ENCODE assay signal across 19 cellular contexts in genomic region chr7:53789741-53790140, GRCh38.
DNase-seq lines count a peak whose midpoint lies in the region; ATAC-seq and FAIRE-seq lines count a peak whose summit lies in the region.
"Had no signal": no experiment of that assay in that cellular context is flagged by ENCODE, and none has a peak within 500 bp of the region (broad histone marks: within the 10 kb centered on the region; RNA-seq: fewer than 3 reads in every experiment).

No MANE protein-coding gene starts in this region.

- FAIRE-seq in A204.1 (lab: Jason Lieb, UNC): peak; percentile 46
- FAIRE-seq in RCC 7860 (lab: Jason Lieb, UNC): peak; percentile 64
- FAIRE-seq in endometrium (lab: Jason Lieb, UNC): peak; percentile 57
- FAIRE-seq: GM12892, GM19239, H1 had no signal

- no peaks in the 10 kb centered on the region for H3K4me1 ChIP-seq in right cardiac atrium (ENCODE audit: control insufficient read depth, insufficient read depth, low read length)

- no peak overlapping the region for H3K4me3 ChIP-seq in right cardiac atrium (ENCODE audit: low read length)
- H3K4me3 ChIP-seq: GM23248 had no signal

- H3K27me3 ChIP-seq in right cardiac atrium (ENCODE audit: control insufficient read depth, insufficient read depth): no peaks in the 10 kb centered on the region

- 89% methylated on average over 2 of the region's 2 CpGs for WGBS in right cardiac atrium

- no peak overlapping the region for H3K27ac ChIP-seq in right cardiac atrium (ENCODE audit: low read length)
- H3K27ac ChIP-seq: GM23248 had no signal

- no peaks in the 10 kb centered on the region for H3K9me3 ChIP-seq in right cardiac atrium (ENCODE audit: control insufficient read depth, low read length)

- DNase-seq in RCC 7860 (ENCODE audit: low spot score) (no peak), right cardiac atrium (no peak), anterior cingulate cortex (lab: John Stamatoyannopoulos, UW) (no peak)
- DNase-seq: 8988T; C1 segment of cervical spinal cord; Calu3; CD4-positive, alpha-beta memory T cell; COR-L47; DMS53; DMS79 treated with DMSO at 0.1 percent for 48 hours; GM23248; H7; HCEC 1CT had no signal

- intact Hi-C loops in right cardiac atrium (cut with DNase I): no loop called here

- ATAC-seq in right cardiac atrium: no peak
- no peak for ATAC-seq in GM18870 (IDR thresholded peaks at IDR 0.05; ENCODE audit: unreplicated experiment)
